Comparison of ENCODE assay signal across 1 cellular context in the genomic region with DNA sequence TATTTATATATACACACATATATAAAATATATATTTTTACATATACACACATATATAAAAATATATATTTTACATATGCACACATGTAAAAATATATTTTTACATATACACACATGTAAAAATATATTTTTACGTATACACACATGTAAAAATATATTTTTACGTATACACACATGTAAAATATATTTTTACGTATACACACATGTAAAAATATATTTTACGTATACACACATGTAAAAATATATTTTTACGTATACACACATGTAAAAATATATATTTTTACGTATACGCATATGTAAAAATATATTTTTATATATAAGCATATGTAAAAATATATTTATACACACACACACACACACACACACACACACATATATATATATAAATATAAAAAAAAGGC.
TF ChIP-seq lines count a peak whose summit lies in the region.
"Not testable (repeated sequence)": the region's sequence is repeated elsewhere in the genome, so short reads cannot be mapped to it uniquely, and the experiment has no call there.

No MANE protein-coding gene starts in this region.

TF ChIP-seq in K562, 482 proteins besides CTCF, POLR2A, EP300 and RAD21 (continued from another document and continues in another):
- TF ChIP-seq RREB1 (CRISPR knock-in tag; IDR thresholded peaks at IDR 0.05) (peak; percentile 89), ZFPM2 (CRISPR knock-in tag; IDR thresholded peaks at IDR 0.05) (peak; percentile 93), ZBTB11 (CRISPR knock-in tag; IDR thresholded peaks at IDR 0.05) (peak in 1 of 3 experiments; percentile 83; a peak in 2 of 6 replicates), HOXB6 (CRISPR knock-in tag; IDR thresholded peaks at IDR 0.05; ENCODE audit: borderline replicate concordance) (peak; percentile 96), CEBPG (tag; conservative IDR thresholded peaks at IDR 0.05 in 1 of 2, IDR thresholded peaks at IDR 0.05 in 1 of 2) (peak in 1 of 2 experiments; percentile 75; a peak in 2 of 4 replicates), THAP12 (CRISPR knock-in tag; IDR thresholded peaks at IDR 0.05) (peak; percentile 92), ZNF79 (CRISPR knock-in tag; IDR thresholded peaks at IDR 0.05; ENCODE audit: low read depth) (peak; percentile 79), ZNF707 (CRISPR knock-in tag; conservative IDR thresholded peaks at IDR 0.05) (peak; percentile 95), MYC (CRISPR knock-in tag; IDR thresholded peaks at IDR 0.05; ENCODE audit: borderline replicate concordance, low read depth) (peak; percentile 38; the same call in 1 of the 2 replicates), ZNF449 (CRISPR knock-in tag; IDR thresholded peaks at IDR 0.05) (peak; percentile 99), E2F3 (CRISPR knock-in tag; IDR thresholded peaks at IDR 0.05) (peak; percentile 48; the same call in 1 of the 2 replicates), HOMEZ (CRISPR knock-in tag; IDR thresholded peaks at IDR 0.05) (peak; percentile 94), STAT5B (CRISPR knock-in tag; IDR thresholded peaks at IDR 0.05) (peak; percentile 72), ZNF785 (CRISPR knock-in tag; IDR thresholded peaks at IDR 0.05) (peak; percentile 39; the same call in 1 of the 2 replicates), HIVEP1 (CRISPR knock-in tag; IDR thresholded peaks at IDR 0.05) (0 out of 2 replicates have a peak, but pooled peaks have one; percentile 61), HMG20B (CRISPR knock-in tag; IDR thresholded peaks at IDR 0.05) (peak; percentile 50; the same call in 1 of the 2 replicates), ZNF668 (CRISPR knock-in tag; IDR thresholded peaks at IDR 0.05) (peak; percentile 74; the same call in 1 of the 2 replicates), ZNF165 (CRISPR knock-in tag; IDR thresholded peaks at IDR 0.05; ENCODE audit: borderline replicate concordance) (0 out of 2 replicates have a peak, but pooled peaks have one; percentile 66), ZFP30 (CRISPR knock-in tag; IDR thresholded peaks at IDR 0.05; ENCODE audit: borderline replicate concordance) (peak; percentile 94), GABPB2 (CRISPR knock-in tag; conservative IDR thresholded peaks at IDR 0.05) (peak; percentile 94), ZNF253 (CRISPR knock-in tag; conservative IDR thresholded peaks at IDR 0.05) (peak; percentile 76; the same call in 1 of the 2 replicates), ZNF140 (CRISPR knock-in tag; IDR thresholded peaks at IDR 0.05) (peak; percentile 99), ZNF699 (CRISPR knock-in tag; IDR thresholded peaks at IDR 0.05; ENCODE audit: insufficient replicate concordance) (peak; percentile 81), NFIX (CRISPR knock-in tag; IDR thresholded peaks at IDR 0.05; ENCODE audit: low read depth) (peak; percentile 94), SNAPC5 (CRISPR knock-in tag; IDR thresholded peaks at IDR 0.05) (peak; percentile 83), CHCHD3 (CRISPR knock-in tag; IDR thresholded peaks at IDR 0.05) (peak; percentile 56; the same call in 1 of the 2 replicates), ZNF3 (CRISPR knock-in tag; IDR thresholded peaks at IDR 0.05) (0 out of 2 replicates have a peak, but pooled peaks have one; percentile 19)
- not testable (repeated sequence) for TF ChIP-seq CEBPG (CRISPR knock-in tag; IDR thresholded peaks at IDR 0.05); MYC (IDR thresholded peaks at IDR 0.05; ENCODE audit: low read depth, low read length)
- TF ChIP-seq, protein P1, sequence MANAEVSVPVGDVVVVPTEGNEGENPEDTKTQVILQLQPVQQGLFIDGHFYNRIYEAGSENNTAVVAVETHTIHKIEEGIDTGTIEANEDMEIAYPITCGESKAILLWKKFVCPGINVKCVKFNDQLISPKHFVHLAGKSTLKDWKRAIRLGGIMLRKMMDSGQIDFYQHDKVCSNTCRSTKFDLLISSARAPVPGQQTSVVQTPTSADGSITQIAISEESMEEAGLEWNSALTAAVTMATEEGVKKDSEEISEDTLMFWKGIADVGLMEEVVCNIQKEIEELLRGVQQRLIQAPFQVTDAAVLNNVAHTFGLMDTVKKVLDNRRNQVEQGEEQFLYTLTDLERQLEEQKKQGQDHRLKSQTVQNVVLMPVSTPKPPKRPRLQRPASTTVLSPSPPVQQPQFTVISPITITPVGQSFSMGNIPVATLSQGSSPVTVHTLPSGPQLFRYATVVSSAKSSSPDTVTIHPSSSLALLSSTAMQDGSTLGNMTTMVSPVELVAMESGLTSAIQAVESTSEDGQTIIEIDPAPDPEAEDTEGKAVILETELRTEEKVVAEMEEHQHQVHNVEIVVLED (CRISPR knock-in tag; IDR thresholded peaks at IDR 0.05) = peak; percentile 62
- TF ChIP-seq, protein P2, sequence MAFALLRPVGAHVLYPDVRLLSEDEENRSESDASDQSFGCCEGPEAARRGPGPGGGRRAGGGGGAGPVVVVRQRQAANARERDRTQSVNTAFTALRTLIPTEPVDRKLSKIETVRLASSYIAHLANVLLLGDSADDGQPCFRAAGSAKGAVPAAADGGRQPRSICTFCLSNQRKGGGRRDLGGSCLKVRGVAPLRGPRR (CRISPR knock-in tag; IDR thresholded peaks at IDR 0.05) = peak; percentile 98
- TF ChIP-seq, protein P3, sequence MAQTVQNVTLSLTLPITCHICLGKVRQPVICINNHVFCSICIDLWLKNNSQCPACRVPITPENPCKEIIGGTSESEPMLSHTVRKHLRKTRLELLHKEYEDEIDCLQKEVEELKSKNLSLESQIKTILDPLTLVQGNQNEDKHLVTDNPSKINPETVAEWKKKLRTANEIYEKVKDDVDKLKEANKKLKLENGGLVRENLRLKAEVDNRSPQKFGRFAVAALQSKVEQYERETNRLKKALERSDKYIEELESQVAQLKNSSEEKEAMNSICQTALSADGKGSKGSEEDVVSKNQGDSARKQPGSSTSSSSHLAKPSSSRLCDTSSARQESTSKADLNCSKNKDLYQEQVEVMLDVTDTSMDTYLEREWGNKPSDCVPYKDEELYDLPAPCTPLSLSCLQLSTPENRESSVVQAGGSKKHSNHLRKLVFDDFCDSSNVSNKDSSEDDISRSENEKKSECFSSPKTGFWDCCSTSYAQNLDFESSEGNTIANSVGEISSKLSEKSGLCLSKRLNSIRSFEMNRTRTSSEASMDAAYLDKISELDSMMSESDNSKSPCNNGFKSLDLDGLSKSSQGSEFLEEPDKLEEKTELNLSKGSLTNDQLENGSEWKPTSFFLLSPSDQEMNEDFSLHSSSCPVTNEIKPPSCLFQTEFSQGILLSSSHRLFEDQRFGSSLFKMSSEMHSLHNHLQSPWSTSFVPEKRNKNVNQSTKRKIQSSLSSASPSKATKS (CRISPR knock-in tag; IDR thresholded peaks at IDR 0.05) = peak; percentile 94
